Comparison of ENCODE assay signal across 8 cellular contexts in genomic region chr3:27590437-27591320, GRCh38.
DNase-seq lines count a peak whose midpoint lies in the region; ATAC-seq and TF ChIP-seq lines count a peak whose summit lies in the region.

No MANE protein-coding gene starts in this region.

- peak; percentile 58 for DNase-seq in CD14-positive monocyte (ENCODE audit: low spot score)
- peak; percentile 63 for DNase-seq in NB4 (ENCODE audit: low read depth)
- DNase-seq in cardiac fibroblast (ENCODE audit: low read depth in 2 of 2) = peak; percentile 69 to 91
- DNase-seq in memory B cell (ENCODE audit: low spot score in 2 of 2) = no peak
- DNase-seq in SJCRH30 = no peak
- no peak for DNase-seq in erythroblast (lab: John Stamatoyannopoulos, UW)
- no peak for DNase-seq in mesenteric fat pad (ENCODE audit: low spot score)

- H3K4me3 ChIP-seq in NB4 (ENCODE audit: low read depth, low read length) (no peak overlapping the region), cardiac fibroblast (replicated peaks in 1 of 2; ENCODE audit: low read depth in 2 of 2, low read length in 2 of 2) (no peak overlapping the region), SJCRH30 (no peak overlapping the region)

- no peaks in the 10 kb centered on the region for H3K36me3 Mint-ChIP-seq in CD14-positive monocyte
- no peaks in the 10 kb centered on the region for H3K36me3 Mint-ChIP-seq in memory B cell

- no peaks in the 10 kb centered on the region for H3K4me1 ChIP-seq in SJCRH30

- no peak overlapping the region for H3K27ac ChIP-seq in SJCRH30

- peak overlapping the region in 1 of 2 donors; percentile 61 for H3K4me3 Mint-ChIP-seq in CD14-positive monocyte
- H3K4me3 Mint-ChIP-seq in memory B cell = no peak overlapping the region

- H3K27me3 Mint-ChIP-seq in CD14-positive monocyte (ENCODE audit: low read depth in 3 of 3) (peaks cover 0 to 5% (median 1%) of the 10 kb centered on the region in 3 donors), memory B cell (no peaks in the 10 kb centered on the region)

- H3K36me3 ChIP-seq in SJCRH30 = no peaks in the 10 kb centered on the region

- no peaks in the 10 kb centered on the region for H3K27me3 ChIP-seq in SJCRH30

- H3K27ac Mint-ChIP-seq in CD14-positive monocyte (peak overlapping the region; percentile 88 to 95 (median 92)), memory B cell (peak overlapping the region; percentile 6)

- intact Hi-C loops in CD14-positive monocyte (cut with micrococcal nuclease) = loop anchor here (5.0 to 10.0 kb wide), 3 partner anchors 38 to 56 kb away; no protein-coding TSS in a partner anchor

- no peaks in the 10 kb centered on the region for H3K9me3 Mint-ChIP-seq in CD14-positive monocyte
- H3K9me3 Mint-ChIP-seq in memory B cell = no peaks in the 10 kb centered on the region

- TF ChIP-seq POLR2A in NB4 (IDR thresholded peaks at IDR 0.05; ENCODE audit: extremely low read depth, insufficient read length) (no peak), erythroblast (IDR thresholded peaks at IDR 0.05; ENCODE audit: low read length) (no peak)

- peak; percentile 49 for ATAC-seq in memory B cell (ENCODE audit: low read depth)
- ATAC-seq in GM18868 (IDR thresholded peaks at IDR 0.05; ENCODE audit: unreplicated experiment) = no peak

- H3K4me1 Mint-ChIP-seq in CD14-positive monocyte (peaks cover 31% of the 10 kb centered on the region), memory B cell (peaks cover 14% of the 10 kb centered on the region)

- TF ChIP-seq CTCF in CD14-positive monocyte (IDR thresholded peaks at IDR 0.05) = no peak
- TF ChIP-seq CTCF in NB4 (IDR thresholded peaks at IDR 0.05; ENCODE audit: low read depth, low read length) = no peak
- TF ChIP-seq CTCF in cardiac fibroblast (IDR thresholded peaks at IDR 0.05; ENCODE audit: low read depth, low read length) = no peak

- no peaks in the 10 kb centered on the region for H3K9me3 ChIP-seq in SJCRH30 (replicated peaks)

Comparison
In these comparisons a context has a peak if more than half of its experiments do, and no peak if none do; other contexts are left out.
1. DNase-seq: peak in CD14-positive monocyte (single experiment), NB4 (single experiment) and cardiac fibroblast (2 of 2); none in memory B cell (0 of 2), SJCRH30 (0 of 2), erythroblast (0 of 2) and mesenteric fat pad (single experiment).